Comparison of ENCODE assay signal across 16 cellular contexts in genomic region chr14:102811971-102812370, GRCh38.
"Had no signal": no experiment of that assay in that cellular context is flagged by ENCODE, and none has a peak within 500 bp of the region (broad histone marks: within the 10 kb centered on the region; RNA-seq: fewer than 3 reads in every experiment).

No MANE protein-coding gene starts in this region.

- H3K9me3 ChIP-seq: body of pancreas, ovary, testis, upper lobe of right lung had no signal

- H3K27ac Mint-ChIP-seq: neural progenitor cell had no signal

- H3K27me3 Mint-ChIP-seq: stimulated activated naive CD8-positive, alpha-beta T cell treated with anti-CD3 and anti-CD28 coated beads, Interleukin-15, amount 100 ng/mL, for 72 hours had no signal

- H3K36me3 ChIP-seq: neural progenitor cell, ovary, upper lobe of right lung had no signal

- H3K4me1 ChIP-seq: neural progenitor cell, testis had no signal

- H3K4me3 ChIP-seq: body of pancreas, coronary artery, hepatocyte, neural progenitor cell, ovary, testis, upper lobe of right lung had no signal

- DNase-seq: activated CD4-positive, alpha-beta T cell treated with anti-CD3 and anti-CD28 coated beads, Interleukin-2, amount 50 U/mL, for 1 hour; activated CD8-positive, alpha-beta memory T cell treated with anti-CD3 and anti-CD28 coated beads, Interleukin-2, amount 50 U/mL, for 4 hours; activated effector memory CD4-positive, alpha-beta T cell treated with Interleukin-2 at 50 U/mL for 16 hours; body of pancreas; central memory CD4-positive, alpha-beta T cell; effector CD8-positive, alpha-beta T cell; left ventricle myocardium superior; ovary; SHP77; stimulated activated CD4-positive, alpha-beta T cell treated with anti-CD3 and anti-CD28 coated beads, Interleukin-12 subunit alpha, Interleukin-12 subunit beta, amount 100 ng/mL, for 4 hours; stimulated activated naive CD8-positive, alpha-beta T cell treated with anti-CD3 and anti-CD28 coated beads, Interleukin-15, amount 100 ng/mL, for 72 hours; testis; upper lobe of right lung had no signal

- H3K27me3 ChIP-seq: body of pancreas, hepatocyte, neural progenitor cell, ovary, testis, upper lobe of right lung had no signal

- H3K27ac ChIP-seq: body of pancreas, coronary artery, hepatocyte, neural progenitor cell, ovary, testis, upper lobe of right lung had no signal

- H3K4me3 Mint-ChIP-seq: neural progenitor cell had no signal

- ATAC-seq: body of pancreas; left ventricle myocardium superior; stimulated activated naive CD8-positive, alpha-beta T cell treated with anti-CD3 and anti-CD28 coated beads, Interleukin-15, amount 100 ng/mL, for 72 hours had no signal
